ENCODE assay signal across 15 cellular contexts in genomic region chr20:39849171-39849570, GRCh38.
"Had no signal": no experiment of that assay in that cellular context is flagged by ENCODE, and none has a peak within 500 bp of the region (broad histone marks: within the 10 kb centered on the region; RNA-seq: fewer than 3 reads in every experiment).

No MANE protein-coding gene starts in this region.

- DNase-seq: activated CD4-positive, alpha-beta T cell treated with anti-CD3 and anti-CD28 coated beads for 1 hour; activated CD4-positive, alpha-beta T cell treated with anti-CD3 and anti-CD28 coated beads, Interleukin-2, amount 50 U/mL, for 1 hour; activated T-cell treated with anti-CD3 and anti-CD28 coated beads, Interleukin-2, amount 50 U/mL, for 1 hour; effector CD8-positive, alpha-beta T cell; erythroblast; stimulated activated CD4-positive, alpha-beta T cell treated with anti-CD3 and anti-CD28 coated beads, Interleukin-1b, Interleukin-23, amount 100 ng/mL, for 48 hours; T-helper 1 cell had no signal

- H3K27me3 Mint-ChIP-seq: natural killer cell treated with Interleukin-12 subunit alpha and Interleukin-12 subunit beta and Interleukin-15 and Interleukin-18, amount 100 ng/mL, for 72 hours; stimulated activated naive CD8-positive, alpha-beta T cell treated with anti-CD3 and anti-CD28 coated beads, Interleukin-15, Interleukin-2, amounts not matched to agents 100 ng/mL and 50 ng/mL, for 24 hours had no signal

- H3K4me3 Mint-ChIP-seq: brain; natural killer cell treated with Interleukin-12 subunit alpha and Interleukin-12 subunit beta and Interleukin-15 and Interleukin-18, amount 100 ng/mL, for 72 hours; stimulated activated naive CD8-positive, alpha-beta T cell treated with anti-CD3 and anti-CD28 coated beads, Interleukin-15, Interleukin-2, amounts not matched to agents 100 ng/mL and 50 ng/mL, for 24 hours had no signal

- ATAC-seq: activated naive CD4-positive, alpha-beta T cell treated with anti-CD3 and anti-CD28 coated beads, Interleukin-2, amount 50 U/mL, for 72 hours; natural killer cell treated with Interleukin-12 subunit alpha and Interleukin-12 subunit beta and Interleukin-15 and Interleukin-18, amount 100 ng/mL, for 72 hours had no signal

- FAIRE-seq: TTC549 had no signal

- H3K9me3 ChIP-seq: gastrocnemius medialis, suprapubic skin, tibial nerve had no signal

- H3K36me3 Mint-ChIP-seq: activated naive CD4-positive, alpha-beta T cell treated with anti-CD3 and anti-CD28 coated beads, Interleukin-2, amount 50 U/mL, for 72 hours; brain; natural killer cell treated with Interleukin-12 subunit alpha and Interleukin-12 subunit beta and Interleukin-15 and Interleukin-18, amount 100 ng/mL, for 72 hours had no signal

- H3K36me3 ChIP-seq: gastrocnemius medialis, suprapubic skin, tibial nerve had no signal

- H3K9me3 Mint-ChIP-seq: activated naive CD4-positive, alpha-beta T cell treated with anti-CD3 and anti-CD28 coated beads, Interleukin-2, amount 50 U/mL, for 72 hours; natural killer cell treated with Interleukin-12 subunit alpha and Interleukin-12 subunit beta and Interleukin-15 and Interleukin-18, amount 100 ng/mL, for 72 hours; stimulated activated naive CD8-positive, alpha-beta T cell treated with anti-CD3 and anti-CD28 coated beads, Interleukin-15, Interleukin-2, amounts not matched to agents 100 ng/mL and 50 ng/mL, for 24 hours had no signal

- H3K27ac Mint-ChIP-seq: activated naive CD4-positive, alpha-beta T cell treated with anti-CD3 and anti-CD28 coated beads, Interleukin-2, amount 50 U/mL, for 72 hours; natural killer cell treated with Interleukin-12 subunit alpha and Interleukin-12 subunit beta and Interleukin-15 and Interleukin-18, amount 100 ng/mL, for 72 hours; stimulated activated naive CD8-positive, alpha-beta T cell treated with anti-CD3 and anti-CD28 coated beads, Interleukin-15, Interleukin-2, amounts not matched to agents 100 ng/mL and 50 ng/mL, for 24 hours had no signal

- H3K4me3 ChIP-seq: gastrocnemius medialis, suprapubic skin, tibial nerve had no signal

- H3K27ac ChIP-seq: gastrocnemius medialis had no signal

- H3K27me3 ChIP-seq: gastrocnemius medialis, suprapubic skin, tibial nerve had no signal
